ENCODE assay signal across 2 cellular contexts in genomic region chr5:109630109-109630508, GRCh38.
TF ChIP-seq lines count a peak whose summit lies in the region.

No MANE protein-coding gene starts in this region.

TF ChIP-seq in SK-N-SH treated with all-trans-retinoic acid at 6 μM for 48 hours, 23 proteins besides CTCF, POLR2A, EP300 and RAD21 (continued from another document):
- no peak for TF ChIP-seq TSHZ2 (CRISPR knock-in tag; IDR thresholded peaks at IDR 0.05)
- no peak for TF ChIP-seq SNAI2 (CRISPR knock-in tag; IDR thresholded peaks at IDR 0.05)
- TF ChIP-seq PPARA (CRISPR knock-in tag; IDR thresholded peaks at IDR 0.05; ENCODE audit: borderline replicate concordance): no peak
- TF ChIP-seq ZNF8 (CRISPR knock-in tag; IDR thresholded peaks at IDR 0.05): no peak
- no peak for TF ChIP-seq BACH2 (CRISPR knock-in tag; IDR thresholded peaks at IDR 0.05; ENCODE audit: borderline replicate concordance)
- TF ChIP-seq TCF4 (CRISPR knock-in tag; IDR thresholded peaks at IDR 0.05; ENCODE audit: borderline replicate concordance): no peak
- no peak for TF ChIP-seq OSR1 (CRISPR knock-in tag; IDR thresholded peaks at IDR 0.05)
- no peak for TF ChIP-seq POU6F1 (CRISPR knock-in tag; IDR thresholded peaks at IDR 0.05; ENCODE audit: borderline replicate concordance, low read depth)
- TF ChIP-seq PATZ1 (CRISPR knock-in tag; IDR thresholded peaks at IDR 0.05; ENCODE audit: borderline replicate concordance): no peak
- no peak for TF ChIP-seq ZC3H10 (CRISPR knock-in tag; IDR thresholded peaks at IDR 0.05)
- no peak for TF ChIP-seq CSRNP3 (CRISPR knock-in tag; IDR thresholded peaks at IDR 0.05)
- TF ChIP-seq ZFP3 (CRISPR knock-in tag; IDR thresholded peaks at IDR 0.05): no peak
- TF ChIP-seq ZFP30 (CRISPR knock-in tag; IDR thresholded peaks at IDR 0.05): no peak
- no peak for TF ChIP-seq ZNF70 (CRISPR knock-in tag; IDR thresholded peaks at IDR 0.05)
- TF ChIP-seq ZNF565 (CRISPR knock-in tag; conservative IDR thresholded peaks at IDR 0.05; ENCODE audit: low read depth): no peak
- no peak for TF ChIP-seq RARB (CRISPR knock-in tag; IDR thresholded peaks at IDR 0.05)

TF ChIP-seq in SK-N-SH, 30 proteins besides CTCF, POLR2A, EP300 and RAD21 (continued from another document):
- no peak for TF ChIP-seq REST (IDR thresholded peaks at IDR 0.05; ENCODE audit: low read depth, low read length)
- TF ChIP-seq TCF12 (IDR thresholded peaks at IDR 0.05): no peak
- no peak for TF ChIP-seq EZH2phosphoT487 (IDR thresholded peaks at IDR 0.05; ENCODE audit: borderline replicate concordance, low read depth)
